3 cellular contexts compared by ENCODE assay signal in genomic region chr10:52083422-52083821, GRCh38.
TF ChIP-seq lines count a peak whose summit lies in the region.

No MANE protein-coding gene starts in this region.

TF ChIP-seq in HepG2, 621 proteins besides CTCF, POLR2A, EP300 and RAD21:
- TF ChIP-seq ZNF773 (CRISPR knock-in tag; IDR thresholded peaks at IDR 0.05; ENCODE audit: borderline replicate concordance) (no peak), ZNF549 (CRISPR knock-in tag; IDR thresholded peaks at IDR 0.05) (no peak), MAFF (IDR thresholded peaks at IDR 0.05; ENCODE audit: low read depth, low read length) (peak; percentile 47), MAFK (conservative IDR thresholded peaks at IDR 0.05 in 1 of 2, IDR thresholded peaks at IDR 0.05 in 1 of 2; ENCODE audit: low read length in 2 of 2) (peak; percentile 15 to 66; a peak in 2 of 4 replicates), ATF1 (CRISPR knock-in tag; IDR thresholded peaks at IDR 0.05) (no peak)
- TF ChIP-seq, protein P1, sequence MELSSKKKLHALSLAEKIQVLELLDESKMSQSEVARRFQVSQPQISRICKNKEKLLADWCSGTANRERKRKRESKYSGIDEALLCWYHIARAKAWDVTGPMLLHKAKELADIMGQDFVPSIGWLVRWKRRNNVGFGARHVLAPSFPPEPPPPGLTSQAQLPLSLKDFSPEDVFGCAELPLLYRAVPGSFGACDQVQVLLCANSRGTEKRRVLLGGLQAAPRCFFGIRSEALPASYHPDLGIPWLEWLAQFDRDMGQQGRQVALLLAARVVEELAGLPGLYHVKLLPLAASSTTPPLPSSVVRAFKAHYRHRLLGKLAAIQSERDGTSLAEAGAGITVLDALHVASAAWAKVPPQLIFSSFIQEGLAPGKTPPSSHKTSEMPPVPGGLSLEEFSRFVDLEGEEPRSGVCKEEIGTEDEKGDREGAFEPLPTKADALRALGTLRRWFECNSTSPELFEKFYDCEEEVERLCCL (CRISPR knock-in tag; IDR thresholded peaks at IDR 0.05; ENCODE audit: borderline replicate concordance) = no peak

TF ChIP-seq in IMR-90, 13 proteins besides CTCF, POLR2A, EP300 and RAD21:
- TF ChIP-seq CEBPB (IDR thresholded peaks at IDR 0.05; ENCODE audit: low read depth, low read length) (no peak), NFE2L2 (IDR thresholded peaks at IDR 0.05; ENCODE audit: low read depth, low read length) (no peak), MAFK (IDR thresholded peaks at IDR 0.05; ENCODE audit: low read depth, low read length) (peak; percentile 43; the same call in 1 of the 2 replicates), MAZ (IDR thresholded peaks at IDR 0.05; ENCODE audit: borderline replicate concordance, low read depth, low read length) (no peak), RCOR1 (IDR thresholded peaks at IDR 0.05; ENCODE audit: insufficient replicate concordance, low read length) (no peak), FOS (IDR thresholded peaks at IDR 0.05; ENCODE audit: low read depth, low read length) (no peak), MXI1 (IDR thresholded peaks at IDR 0.05; ENCODE audit: borderline replicate concordance, low read depth, low read length) (no peak)
- TF ChIP-seq, protein P2, sequence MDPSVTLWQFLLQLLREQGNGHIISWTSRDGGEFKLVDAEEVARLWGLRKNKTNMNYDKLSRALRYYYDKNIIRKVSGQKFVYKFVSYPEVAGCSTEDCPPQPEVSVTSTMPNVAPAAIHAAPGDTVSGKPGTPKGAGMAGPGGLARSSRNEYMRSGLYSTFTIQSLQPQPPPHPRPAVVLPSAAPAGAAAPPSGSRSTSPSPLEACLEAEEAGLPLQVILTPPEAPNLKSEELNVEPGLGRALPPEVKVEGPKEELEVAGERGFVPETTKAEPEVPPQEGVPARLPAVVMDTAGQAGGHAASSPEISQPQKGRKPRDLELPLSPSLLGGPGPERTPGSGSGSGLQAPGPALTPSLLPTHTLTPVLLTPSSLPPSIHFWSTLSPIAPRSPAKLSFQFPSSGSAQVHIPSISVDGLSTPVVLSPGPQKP (IDR thresholded peaks at IDR 0.05; ENCODE audit: borderline replicate concordance, low read depth, low read length) = no peak

TF ChIP-seq in K562, 482 proteins besides CTCF, POLR2A, EP300 and RAD21:
- TF ChIP-seq BRCA1 (IDR thresholded peaks at IDR 0.05) (no peak), BRCA1 (CRISPR knock-in tag; IDR thresholded peaks at IDR 0.05) (no peak), ZBTB49 (CRISPR knock-in tag; IDR thresholded peaks at IDR 0.05; ENCODE audit: borderline replicate concordance) (no peak), C11orf30 (IDR thresholded peaks at IDR 0.05; ENCODE audit: low read depth) (peak; percentile 13; the same call in 1 of the 2 replicates), ZNF316 (IDR thresholded peaks at IDR 0.05) (0 out of 2 replicates have a peak, but pooled peaks have one; percentile 4)
